ENCODE assay signal across 9 cellular contexts in genomic region chr20:38164624-38165088, GRCh38. TPM values are rescaled to one million over a fixed set of nuclear protein-coding genes. Genes with fewer than 3 reads are reported as not detected.
DNase-seq lines count a peak whose midpoint lies in the region; ATAC-seq, FAIRE-seq and TF ChIP-seq lines count a peak whose summit lies in the region.
"Had no signal": no experiment of that assay in that cellular context is flagged by ENCODE, and none has a peak within 500 bp of the region (broad histone marks: within the 10 kb centered on the region; RNA-seq: fewer than 3 reads in every experiment).

No MANE protein-coding gene starts in this region.

- no peak for FAIRE-seq in astrocyte (lab: Jason Lieb, UNC)

- 35% methylated on average over 14 of the region's 14 CpGs for WGBS in right cardiac atrium
- 68 to 72% methylated on average over 9 to 14 of the region's 14 CpGs for WGBS in thyroid gland, 2 donors

- H4K20me1 ChIP-seq in DOHH2 (ENCODE audit: control insufficient read depth, insufficient read depth, low read depth, low read length), result no peaks in the 10 kb centered on the region
- H4K20me1 ChIP-seq in astrocyte (ENCODE audit: insufficient read depth, low read length), result peaks cover 13% of the 10 kb centered on the region

- intact Hi-C loops in right cardiac atrium (cut with DNase I) (loop anchor here (5.0 kb wide), 6 partner anchors 48 to 107 kb away; no protein-coding TSS in a partner anchor), thyroid gland (cut with DNase I) (loop anchor here (5.0 kb wide), 2 partner anchors 87 to 107 kb away; no protein-coding TSS in a partner anchor)

- no peaks in the 10 kb centered on the region for H3K9me2 ChIP-seq in DOHH2 (replicated peaks; ENCODE audit: control insufficient read depth, low read length)

- H3K4me3 ChIP-seq in DOHH2 (ENCODE audit: low read length), result no peak overlapping the region
- H3K4me3 ChIP-seq in astrocyte (ENCODE audit: insufficient read depth, low read depth, low read length), result peak overlapping the region; percentile 56
- H3K4me3 ChIP-seq in right cardiac atrium (ENCODE audit: low read length), result peak overlapping the region; percentile 79
- H3K4me3 ChIP-seq in retinal pigment epithelial cell (ENCODE audit: low read length), result peak overlapping the region; percentile 60
- H3K4me3 ChIP-seq in thyroid gland (replicated peaks in 1 of 3), result peak overlapping the region in 1 of 3 donors; percentile 25

- H3F3A ChIP-seq in DOHH2 (ENCODE audit: control insufficient read depth, insufficient read depth), result no peaks in the 10 kb centered on the region

- no peaks in the 10 kb centered on the region for H3K27me3 ChIP-seq in DOHH2 (ENCODE audit: control insufficient read depth, low read length)
- no peaks in the 10 kb centered on the region for H3K27me3 ChIP-seq in astrocyte (ENCODE audit: insufficient read depth, low read length)
- no peaks in the 10 kb centered on the region for H3K27me3 ChIP-seq in right cardiac atrium (ENCODE audit: control insufficient read depth, insufficient read depth)
- no peaks in the 10 kb centered on the region for H3K27me3 ChIP-seq in thyroid gland

- H3K36me3 ChIP-seq in DOHH2 (ENCODE audit: control insufficient read depth, low read length) (no peaks in the 10 kb centered on the region), astrocyte (ENCODE audit: insufficient read depth, low read length) (peaks cover 14% of the 10 kb centered on the region), thyroid gland (no peaks in the 10 kb centered on the region)

- ATAC-seq in right cardiac atrium, result peak; percentile 2 to 10
- ATAC-seq in HG03139 (IDR thresholded peaks at IDR 0.05; ENCODE audit: unreplicated experiment), result no peak

- no peak overlapping the region for H3K27ac Mint-ChIP-seq in astrocyte (ENCODE audit: unreplicated experiment)

- H3K4me2 ChIP-seq in DOHH2 (ENCODE audit: low read length), result peak overlapping the region; percentile 47; the same call in 1 of the 2 replicates
- peak overlapping the region; percentile 89 for H3K4me2 ChIP-seq in astrocyte (ENCODE audit: low read length)

- no peaks in the 10 kb centered on the region for H3K36me3 Mint-ChIP-seq in astrocyte (ENCODE audit: low read depth, unreplicated experiment)

- no peaks in the 10 kb centered on the region for H3K9me3 ChIP-seq in DOHH2 (ENCODE audit: control insufficient read depth, insufficient read depth, low read length)
- no peaks in the 10 kb centered on the region for H3K9me3 ChIP-seq in astrocyte (ENCODE audit: insufficient read depth, low read depth, low read length)
- no peaks in the 10 kb centered on the region for H3K9me3 ChIP-seq in right cardiac atrium (ENCODE audit: control insufficient read depth, low read length)
- no peaks in the 10 kb centered on the region for H3K9me3 ChIP-seq in thyroid gland

- H3K4me3 Mint-ChIP-seq in astrocyte (ENCODE audit: unreplicated experiment), result peak overlapping the region; percentile 67

- peak overlapping the region; percentile 16 for H2AFZ ChIP-seq in astrocyte (ENCODE audit: low read depth, low read length)

- TF ChIP-seq CTCF in DOHH2 (IDR thresholded peaks at IDR 0.05; ENCODE audit: low read depth, low read length, poor library complexity, severe bottlenecking), result no peak
- TF ChIP-seq CTCF in astrocyte (IDR thresholded peaks at IDR 0.05; ENCODE audit: insufficient read depth, low read depth, low read length), result no peak
- TF ChIP-seq CTCF in retinal pigment epithelial cell (conservative IDR thresholded peaks at IDR 0.05; ENCODE audit: low read depth, low read length), result no peak
- TF ChIP-seq CTCF in thyroid gland (IDR thresholded peaks at IDR 0.05), result no peak

- peak overlapping the region; percentile 71 for H3K9ac ChIP-seq in astrocyte (ENCODE audit: low read length)

- H3K4me1 Mint-ChIP-seq in astrocyte (ENCODE audit: low read depth, unreplicated experiment), result peaks cover 22% of the 10 kb centered on the region

- no peak for TF ChIP-seq POLR2A in thyroid gland (IDR thresholded peaks at IDR 0.05)

- H3K9me3 Mint-ChIP-seq in astrocyte (ENCODE audit: unreplicated experiment), result no peaks in the 10 kb centered on the region

- no peaks in the 10 kb centered on the region for H3K79me2 ChIP-seq in DOHH2 (ENCODE audit: control insufficient read depth, low read length)
- H3K79me2 ChIP-seq in astrocyte (ENCODE audit: insufficient read depth, low read length), result peaks cover 51% of the 10 kb centered on the region

- no peak for DNase-seq in astrocyte (ENCODE audit: low read depth)
- DNase-seq in right cardiac atrium, result peak; percentile 38 to 78 (median 71)
- DNase-seq in retinal pigment epithelial cell (ENCODE audit: low read depth), result no peak
- no peak for DNase-seq in thyroid gland
- no peak for DNase-seq in NCI-H2081 (lab: John Stamatoyannopoulos, UW)
- DNase-seq in cerebellar nuclear complex (lab: John Stamatoyannopoulos, UW), result no peak
- DNase-seq: DND-41 had no signal

- no peak overlapping the region for H3K27ac ChIP-seq in DOHH2 (ENCODE audit: low read depth, low read length)
- peak overlapping the region; percentile 3 for H3K27ac ChIP-seq in astrocyte (ENCODE audit: low read depth, low read length)
- peak overlapping the region; percentile 88 for H3K27ac ChIP-seq in right cardiac atrium (ENCODE audit: low read length)
- peak overlapping the region in 1 of 3 donors; percentile 14 for H3K27ac ChIP-seq in thyroid gland

- no peaks in the 10 kb centered on the region for H3K27me3 Mint-ChIP-seq in astrocyte (ENCODE audit: low read depth, unreplicated experiment)

- H3K4me1 ChIP-seq in DOHH2 (ENCODE audit: control insufficient read depth, low read length), result no peaks in the 10 kb centered on the region; the same call in 1 of the 2 replicates
- peaks cover 43% of the 10 kb centered on the region for H3K4me1 ChIP-seq in astrocyte (ENCODE audit: insufficient read depth, low read length)
- H3K4me1 ChIP-seq in right cardiac atrium (ENCODE audit: control insufficient read depth, insufficient read depth, low read length), result peaks cover 27% of the 10 kb centered on the region
- peaks cover 0 to 28% of the 10 kb centered on the region in 2 donors for H3K4me1 ChIP-seq in thyroid gland

RNA-seq across cellular contexts. Expression of gene TGM2, which starts 0.4 kb away (rescaled TPM):
- total RNA-seq in astrocyte (48.2 and 98.9 TPM in 2 replicates), right cardiac atrium (1,000 to 10,000 TPM in 3 of 4 donors, 100 to 1,000 TPM in 1; 963 to 1,731 (median 1,257) TPM), thyroid gland (100 to 1,000 TPM in 1 of 4 donors, 10 to 100 TPM in 3; 16.9 to 133 (median 18.4) TPM)
- 447 TPM for polyA plus RNA-seq in right cardiac atrium

Comparison
In these comparisons a context has a peak if more than half of its experiments do, and no peak if none do; other contexts are left out.
1. DNase-seq: peak in right cardiac atrium (3 of 3); none in astrocyte (single experiment), retinal pigment epithelial cell (single experiment), thyroid gland (0 of 2), NCI-H2081 (0 of 2) and cerebellar nuclear complex (0 of 2).